Comparison of ENCODE assay signal across 20 cellular contexts in genomic region chr4:5391492-5391891, GRCh38.
"Had no signal": no experiment of that assay in that cellular context is flagged by ENCODE, and none has a peak within 500 bp of the region (broad histone marks: within the 10 kb centered on the region; RNA-seq: fewer than 3 reads in every experiment).

No MANE protein-coding gene starts in this region.

- H3K27ac ChIP-seq: gastrocnemius medialis, left ventricle myocardium inferior, lower lobe of right lung, pancreas, thoracic aorta, tibial nerve, upper lobe of left lung had no signal

- H3K27me3 ChIP-seq: gastrocnemius medialis, pancreas, tibial nerve, upper lobe of left lung had no signal

- ATAC-seq: effector memory CD8-positive, alpha-beta T cell; gastrocnemius medialis; left cardiac atrium; lower lobe of right lung; naive thymus-derived CD8-positive, alpha-beta T cell; pancreas; sciatic nerve; stimulated activated naive B cell treated with anti-CD40 and anti-IgM and Interleukin-4, amounts not matched to agents 10 μg/mL and 1 μg/mL and 100 μg/mL, for 72 hours had no signal

- DNase-seq: cerebellar nuclear complex; cortex of kidney; effector memory CD8-positive, alpha-beta T cell; foreskin fibroblast; gastrocnemius medialis; head of caudate nucleus; left cardiac atrium; left ventricle myocardium inferior; lower lobe of right lung; naive thymus-derived CD8-positive, alpha-beta T cell; nephron progenitor cell; nucleus accumbens; pancreas; stimulated activated CD4-positive, alpha-beta T cell treated with anti-CD3 and anti-CD28 coated beads, Interleukin-15, amount 100 ng/mL, for 24 hours; stimulated activated CD4-positive, alpha-beta T cell treated with anti-CD3 and anti-CD28 coated beads, Interleukin-2, amount 100 ng/mL, for 48 hours; stimulated activated naive B cell treated with anti-CD40 and anti-IgM and Interleukin-4, amounts not matched to agents 10 μg/mL and 1 μg/mL and 100 μg/mL, for 72 hours; upper lobe of left lung had no signal

- H3K9me3 ChIP-seq: gastrocnemius medialis, left ventricle myocardium inferior, lower lobe of right lung, pancreas, thoracic aorta, upper lobe of left lung had no signal

- H3K4me1 ChIP-seq: gastrocnemius medialis, left ventricle myocardium inferior, lower lobe of right lung, pancreas, tibial nerve, upper lobe of left lung had no signal

- H3K36me3 ChIP-seq: gastrocnemius medialis, left ventricle myocardium inferior, lower lobe of right lung, pancreas, thoracic aorta, tibial nerve, upper lobe of left lung had no signal

- H3K4me3 ChIP-seq: gastrocnemius medialis, left ventricle myocardium inferior, lower lobe of right lung, pancreas, thoracic aorta, tibial nerve, upper lobe of left lung had no signal
